ENCODE assay signal across 1 cellular context in genomic region chr7:25952277-25953057, GRCh38.
A peak's percentile ranks its signal among the peaks of the same experiment; 100 is the strongest.
TF ChIP-seq lines count a peak whose summit lies in the region.

No MANE protein-coding gene starts in this region.

TF ChIP-seq in HepG2, 621 proteins besides CTCF, POLR2A, EP300 and RAD21 (continued from another document and continues in another):
- 0 out of 2 replicates have a peak, but pooled peaks have one; percentile 27 for TF ChIP-seq ZNF770 (CRISPR knock-in tag; IDR thresholded peaks at IDR 0.05)
- TF ChIP-seq NFIB (CRISPR knock-in tag; IDR thresholded peaks at IDR 0.05; ENCODE audit: borderline replicate concordance), result no peak
- no peak for TF ChIP-seq ZNF431 (CRISPR knock-in tag; IDR thresholded peaks at IDR 0.05; ENCODE audit: borderline replicate concordance, low read depth)
- TF ChIP-seq KDM5B (CRISPR knock-in tag; IDR thresholded peaks at IDR 0.05; ENCODE audit: borderline replicate concordance), result peak; percentile 81; the same call in 1 of the 2 replicates
- no peak for TF ChIP-seq STAT6 (CRISPR knock-in tag; IDR thresholded peaks at IDR 0.05; ENCODE audit: borderline replicate concordance)
- TF ChIP-seq ZMYM2 (CRISPR knock-in tag; IDR thresholded peaks at IDR 0.05), result peak; percentile 86
- TF ChIP-seq NR2C2 (CRISPR knock-in tag; IDR thresholded peaks at IDR 0.05; ENCODE audit: borderline replicate concordance), result peak; percentile 93
- no peak for TF ChIP-seq DZIP1 (CRISPR knock-in tag; IDR thresholded peaks at IDR 0.05)
- TF ChIP-seq ZIK1 (CRISPR knock-in tag; IDR thresholded peaks at IDR 0.05; ENCODE audit: borderline replicate concordance, low read depth), result no peak
- TF ChIP-seq ARNT (IDR thresholded peaks at IDR 0.05), result no peak
- peak; percentile 91 for TF ChIP-seq ZNF580 (CRISPR knock-in tag; IDR thresholded peaks at IDR 0.05; ENCODE audit: borderline replicate concordance, low read depth)
- peak; percentile 97 for TF ChIP-seq HDAC1 (CRISPR knock-in tag; IDR thresholded peaks at IDR 0.05)
- no peak for TF ChIP-seq ZNF484 (CRISPR knock-in tag; IDR thresholded peaks at IDR 0.05; ENCODE audit: borderline replicate concordance, low read depth)
- peak; percentile 95 for TF ChIP-seq PHF5A (CRISPR knock-in tag; IDR thresholded peaks at IDR 0.05; ENCODE audit: low read depth, unreplicated experiment)
- TF ChIP-seq ZNF878 (CRISPR knock-in tag; IDR thresholded peaks at IDR 0.05), result peak; percentile 66
- TF ChIP-seq HMG20A (CRISPR knock-in tag; IDR thresholded peaks at IDR 0.05; ENCODE audit: borderline replicate concordance), result peak; percentile 89
- TF ChIP-seq HDAC2 (CRISPR knock-in tag; IDR thresholded peaks at IDR 0.05), result peak; percentile 96
- TF ChIP-seq NAIF1 (CRISPR knock-in tag; IDR thresholded peaks at IDR 0.05; ENCODE audit: borderline replicate concordance), result peak; percentile 84; the same call in 1 of the 2 replicates
- TF ChIP-seq ZNF737 (CRISPR knock-in tag; IDR thresholded peaks at IDR 0.05; ENCODE audit: borderline replicate concordance), result no peak
- 0 out of 2 replicates have a peak, but pooled peaks have one; percentile 35 for TF ChIP-seq NCOA1 (CRISPR knock-in tag; IDR thresholded peaks at IDR 0.05)
- no peak for TF ChIP-seq TOE1 (CRISPR knock-in tag; IDR thresholded peaks at IDR 0.05)
- TF ChIP-seq FOXO1 (CRISPR knock-in tag; IDR thresholded peaks at IDR 0.05), result peak; percentile 96
- peak; percentile 74 for TF ChIP-seq ZNF564 (CRISPR knock-in tag; IDR thresholded peaks at IDR 0.05)
- TF ChIP-seq HOXA7 (CRISPR knock-in tag; IDR thresholded peaks at IDR 0.05), result peak; percentile 75; the same call in 1 of the 2 replicates
- TF ChIP-seq POGZ (CRISPR knock-in tag; IDR thresholded peaks at IDR 0.05), result peak; percentile 96
- no peak for TF ChIP-seq MLLT10 (CRISPR knock-in tag; IDR thresholded peaks at IDR 0.05)
- TF ChIP-seq ZNF235 (CRISPR knock-in tag; IDR thresholded peaks at IDR 0.05; ENCODE audit: borderline replicate concordance), result no peak
- TF ChIP-seq ZNF552 (CRISPR knock-in tag; IDR thresholded peaks at IDR 0.05; ENCODE audit: borderline replicate concordance), result peak; percentile 55; the same call in 1 of the 2 replicates
- TF ChIP-seq ZNF749 (CRISPR knock-in tag; IDR thresholded peaks at IDR 0.05; ENCODE audit: borderline replicate concordance), result peak; percentile 90; the same call in 1 of the 2 replicates
- 0 out of 2 replicates have a peak, but pooled peaks have one; percentile 37 for TF ChIP-seq ZNF761 (CRISPR knock-in tag; conservative IDR thresholded peaks at IDR 0.05)
- no peak for TF ChIP-seq ZNF512 (CRISPR knock-in tag; IDR thresholded peaks at IDR 0.05)
- peak; percentile 90 for TF ChIP-seq ZSCAN9 (CRISPR knock-in tag; IDR thresholded peaks at IDR 0.05; ENCODE audit: borderline replicate concordance)
- TF ChIP-seq ZBTB25 (CRISPR knock-in tag; IDR thresholded peaks at IDR 0.05), result peak; percentile 91
- no peak for TF ChIP-seq NBN (conservative IDR thresholded peaks at IDR 0.05)
- TF ChIP-seq SOX5 (CRISPR knock-in tag; IDR thresholded peaks at IDR 0.05; ENCODE audit: borderline replicate concordance), result peak; percentile 98
- peak; percentile 80; the same call in 1 of the 2 replicates for TF ChIP-seq ZNF343 (CRISPR knock-in tag; IDR thresholded peaks at IDR 0.05)
- TF ChIP-seq ZFX (CRISPR knock-in tag; IDR thresholded peaks at IDR 0.05; ENCODE audit: low read depth), result peak; percentile 65; the same call in 1 of the 2 replicates
- no peak for TF ChIP-seq HNRNPK (IDR thresholded peaks at IDR 0.05; ENCODE audit: low read depth, low read length, poor library complexity, severe bottlenecking)
- peak; percentile 77; the same call in 1 of the 2 replicates for TF ChIP-seq FOXC1 (CRISPR knock-in tag; IDR thresholded peaks at IDR 0.05; ENCODE audit: borderline replicate concordance)
- TF ChIP-seq MEIS2 (CRISPR knock-in tag; IDR thresholded peaks at IDR 0.05), result peak; percentile 83; the same call in 1 of the 2 replicates
- TF ChIP-seq ETS1 (CRISPR knock-in tag; IDR thresholded peaks at IDR 0.05), result no peak
- TF ChIP-seq JUN (CRISPR knock-in tag; IDR thresholded peaks at IDR 0.05), result peak; percentile 69; the same call in 1 of the 2 replicates
- TF ChIP-seq SMARCC2 (IDR thresholded peaks at IDR 0.05), result no peak
- peak; percentile 89; the same call in 1 of the 2 replicates for TF ChIP-seq ZNF556 (CRISPR knock-in tag; IDR thresholded peaks at IDR 0.05; ENCODE audit: borderline replicate concordance)
- peak; percentile 72; the same call in 1 of the 2 replicates for TF ChIP-seq MBD4 (IDR thresholded peaks at IDR 0.05; ENCODE audit: borderline replicate concordance, low read length)
- TF ChIP-seq PCBP2 (optimal IDR thresholded peaks at IDR 0.05; ENCODE audit: low read depth, low read length, poor library complexity, severe bottlenecking), result no peak
- TF ChIP-seq ZNF614 (CRISPR knock-in tag; IDR thresholded peaks at IDR 0.05; ENCODE audit: borderline replicate concordance), result peak; percentile 96
- peak; percentile 62; the same call in 1 of the 2 replicates for TF ChIP-seq ZNF557 (CRISPR knock-in tag; IDR thresholded peaks at IDR 0.05)
- 0 out of 2 replicates have a peak, but pooled peaks have one; percentile 52 for TF ChIP-seq ARHGAP35 (CRISPR knock-in tag; IDR thresholded peaks at IDR 0.05; ENCODE audit: borderline replicate concordance)
- TF ChIP-seq AGO1 (IDR thresholded peaks at IDR 0.05; ENCODE audit: low read depth, low read length, poor library complexity, severe bottlenecking), result no peak
- TF ChIP-seq TERF1 (CRISPR knock-in tag; IDR thresholded peaks at IDR 0.05), result no peak
- peak; percentile 81 for TF ChIP-seq PRDM10 (CRISPR knock-in tag; IDR thresholded peaks at IDR 0.05; ENCODE audit: low read depth)
